23 cellular contexts compared by ENCODE assay signal in genomic region chr10:111482074-111482350, GRCh38.
"Had no signal": no experiment of that assay in that cellular context is flagged by ENCODE, and none has a peak within 500 bp of the region (broad histone marks: within the 10 kb centered on the region; RNA-seq: fewer than 3 reads in every experiment).

No MANE protein-coding gene starts in this region.

- DNase-seq: Kasumi-1; MM.1S; NCI-H1092 treated with DMSO at 0.1 percent for 48 hours; NCI-H187; NCI-H2029; NCI-H2081 treated with DMSO at 0.1 percent for 48 hours; NCI-H2171; NCI-H226; NCI-H446; NCI-H510A; NCI-H524 treated with DMSO at 0.1 percent for 48 hours; NCI-H774; NK-92 treated with Interleukin-12 subunit alpha and Interleukin-12 subunit beta, amount 100 ng/mL, for 24 hours; OCI-M1; PC-9; Peyer's patch; SHP77 treated with DMSO at 0.1 percent for 48 hours; SJCRH30 had no signal

- H3K27me3 ChIP-seq: Peyer's patch, SJCRH30 had no signal

- H3K4me2 ChIP-seq: KMS-11, PC-9 had no signal

- H3K9me3 ChIP-seq: Peyer's patch, SJCRH30 had no signal

- H3K36me3 ChIP-seq: Peyer's patch, SJCRH30 had no signal

- H2AFZ ChIP-seq: PC-9 had no signal

- H3K9ac ChIP-seq: KMS-11 had no signal

- ATAC-seq: K562, Right ventricle myocardium inferior had no signal

- H3K27ac ChIP-seq: HL-60, KMS-11, PC-9, Peyer's patch, SJCRH30, SK-N-MC had no signal

- H3K4me3 ChIP-seq: K562, PC-9, Peyer's patch, SJCRH30, SK-N-MC had no signal
